8 cellular contexts compared by ENCODE assay signal in the genomic region with DNA sequence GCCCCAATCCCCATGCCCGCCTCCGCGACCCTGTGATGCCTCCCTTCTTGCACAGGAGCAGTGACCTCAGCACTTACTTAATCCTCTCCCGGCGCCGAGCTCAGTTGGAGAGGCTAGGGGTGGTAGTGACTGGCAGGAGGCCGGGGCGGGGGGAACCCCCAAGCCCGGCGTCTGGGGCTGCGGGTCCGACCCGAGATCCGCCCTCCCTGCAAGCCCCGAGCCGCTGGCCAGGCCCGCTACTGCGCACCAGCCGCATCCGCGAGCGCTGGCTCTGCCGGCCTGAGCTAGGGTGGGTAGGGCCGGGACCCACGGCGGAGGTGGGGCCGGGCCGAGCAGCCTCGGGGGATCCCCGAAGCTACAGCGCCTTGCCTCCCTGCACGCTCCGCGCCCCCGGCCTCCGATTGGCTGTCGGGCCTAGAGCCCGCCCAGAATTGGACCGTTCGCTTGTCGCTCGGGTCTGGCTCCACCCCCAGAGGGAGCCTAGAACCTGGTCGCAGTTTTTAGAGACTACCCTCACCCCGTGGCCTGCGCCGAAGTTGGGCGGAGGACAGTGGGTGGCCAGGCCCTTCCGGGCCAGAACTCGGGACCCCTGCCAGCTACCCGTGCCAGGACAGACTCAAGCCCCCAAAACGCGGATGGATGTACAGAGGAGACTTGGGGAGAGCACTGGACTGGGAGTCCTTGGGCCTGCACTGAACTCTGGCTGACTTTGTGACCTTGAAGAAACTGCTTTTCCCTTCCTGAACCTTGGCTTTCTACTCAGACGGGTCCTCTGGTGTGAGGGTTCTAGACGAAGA. TPM values are rescaled to one million over a fixed set of nuclear protein-coding genes. Genes with fewer than 3 reads are reported as not detected.
DNase-seq lines count a peak whose midpoint lies in the region; ATAC-seq and TF ChIP-seq lines count a peak whose summit lies in the region.

Gene C3orf18, minus strand, starts transcription at position 362 of the 797 bp plus-strand sequence. CDS start 2,048 bp downstream, outside the sequence.

- H3K9me3 Mint-ChIP-seq in activated CD8-positive, alpha-beta T cell treated with anti-CD3 and anti-CD28 coated beads, Interleukin-2, amount 10 ng/mL, durations not matched to agents 7 days and 5 days (ENCODE audit: insufficient read depth): no peaks in the 10 kb centered on the region

- DNase-seq in AG08395 (ENCODE audit: low spot score) (peak; percentile 98), NCI-H774 (lab: John Stamatoyannopoulos, UW) (peak; percentile 55), lung (ENCODE audit: low spot score) (peak; percentile 93)
- peak; percentile 98 for DNase-seq in activated CD8-positive, alpha-beta T cell treated with anti-CD3 and anti-CD28 coated beads, Interleukin-2, amount 10 ng/mL, durations not matched to agents 7 days and 5 days
- peak; percentile 91 for DNase-seq in effector CD4-positive, alpha-beta T cell
- DNase-seq in stimulated activated CD4-positive, alpha-beta T cell treated with anti-CD3 and anti-CD28 coated beads, TNF-alpha, amount 100 ng/mL, for 1 hour (ENCODE audit: low read depth in 3 of 3, low spot score in 1 of 3): peak; percentile 83 to 91 (median 86)

- peak within 1 kb of the TSS; percentile 97 for H3K27ac Mint-ChIP-seq in activated CD8-positive, alpha-beta T cell treated with anti-CD3 and anti-CD28 coated beads, Interleukin-2, amount 10 ng/mL, durations not matched to agents 7 days and 5 days

- no peaks in the 10 kb centered on the region for H3K27me3 Mint-ChIP-seq in activated CD8-positive, alpha-beta T cell treated with anti-CD3 and anti-CD28 coated beads, Interleukin-2, amount 10 ng/mL, durations not matched to agents 7 days and 5 days (ENCODE audit: low read depth)

- peaks cover 0 to 17% of the 10 kb centered on the region in 2 donors for H3K4me1 ChIP-seq in lung (ENCODE audit: control insufficient read depth in 2 of 2, insufficient read depth in 2 of 2, low read length in 2 of 2)

- H3K36me3 Mint-ChIP-seq in activated CD8-positive, alpha-beta T cell treated with anti-CD3 and anti-CD28 coated beads, Interleukin-2, amount 10 ng/mL, durations not matched to agents 7 days and 5 days (ENCODE audit: low read depth): peaks cover 53% of the 10 kb centered on the region

- no peaks in the 10 kb centered on the region for H3K36me3 ChIP-seq in lung (ENCODE audit: control insufficient read depth in 2 of 2, insufficient read depth in 2 of 2, low read length in 2 of 2)

- H3K4me3 Mint-ChIP-seq in activated CD8-positive, alpha-beta T cell treated with anti-CD3 and anti-CD28 coated beads, Interleukin-2, amount 10 ng/mL, durations not matched to agents 7 days and 5 days: peak within 1 kb of the TSS; percentile 95

- peak within 1 kb of the TSS; percentile 33 for H3K4me3 ChIP-seq in lung

- H3K9me3 ChIP-seq in lung (ENCODE audit: control insufficient read depth in 2 of 2, insufficient read depth in 1 of 2, low read length in 1 of 2): no peaks in the 10 kb centered on the region

- CTCF ChIA-PET in activated CD8-positive, alpha-beta T cell treated with anti-CD3 and anti-CD28 coated beads, Interleukin-2, amount 10 ng/mL, durations not matched to agents 7 days and 5 days (lab: Charles Lee): interaction anchor here (0.9 to 24.5 kb wide), 8 partner anchors 10 to 230 kb away, joined by 3 to 1321 read pairs (median 4); partner anchors contain the start of genes CISH and MAPKAPK3

- WGBS in lung, 2 donors: 4% methylated on average over 54 of the region's 54 CpGs

- peak within 1 kb of the TSS; percentile 35 to 69 for H3K27ac ChIP-seq in lung (ENCODE audit: low read depth in 1 of 2, low read length in 1 of 2)

- H3K27me3 ChIP-seq in lung (ENCODE audit: control insufficient read depth, insufficient read depth): no peaks in the 10 kb centered on the region

- POLR2A ChIA-PET in activated CD8-positive, alpha-beta T cell treated with anti-CD3 and anti-CD28 coated beads, Interleukin-2, amount 10 ng/mL, durations not matched to agents 7 days and 5 days (lab: Charles Lee): interaction anchor here (0.6 to 15.9 kb wide), 5 partner anchors 23 to 1710 kb away, joined by 3 to 1664 read pairs (median 26); partner anchors contain the start of genes CISH, MAPKAPK3 and RASSF1

- peaks cover 79% of the 10 kb centered on the region for H3K4me1 Mint-ChIP-seq in activated CD8-positive, alpha-beta T cell treated with anti-CD3 and anti-CD28 coated beads, Interleukin-2, amount 10 ng/mL, durations not matched to agents 7 days and 5 days (ENCODE audit: low read depth)

- peak; percentile 80 for ATAC-seq in GM18907 (IDR thresholded peaks at IDR 0.05; ENCODE audit: unreplicated experiment)
- peak; percentile 75 for ATAC-seq in HG03175 (IDR thresholded peaks at IDR 0.05; ENCODE audit: unreplicated experiment)
- peak; percentile 82 for ATAC-seq in activated CD8-positive, alpha-beta T cell treated with anti-CD3 and anti-CD28 coated beads, Interleukin-2, amount 10 ng/mL, durations not matched to agents 7 days and 5 days
- peak; percentile 76 for ATAC-seq in lung (ENCODE audit: insufficient read depth, low FRiP score)

- TF ChIP-seq CTCF in lung (IDR thresholded peaks at IDR 0.05; ENCODE audit: control extremely low read depth, extremely low read depth): no peak

RNA-seq across cellular contexts. Expression of gene C3orf18, which starts in this region (rescaled TPM):
- 10 to 100 TPM; 58.5 to 61.6 TPM for total RNA-seq in activated CD8-positive, alpha-beta T cell treated with anti-CD3 and anti-CD28 coated beads, Interleukin-2, amount 10 ng/mL, durations not matched to agents 7 days and 5 days
- total RNA-seq in lung: 1 to 10 TPM; 5.7 to 7.0 TPM
- 1 to 10 TPM; 2.7 to 3.2 TPM for polyA plus RNA-seq in lung

Comparison
In these comparisons a context has a peak if more than half of its experiments do, and no peak if none do; other contexts are left out.
1. Peak in every context shown above with its lines: DNase-seq, ATAC-seq, H3K4me3 ChIP-seq and H3K27ac ChIP-seq.
2. RNA of gene C3orf18 (total RNA-seq): 58.5 to 61.6 TPM in activated CD8-positive, alpha-beta T cell treated with anti-CD3 and anti-CD28 coated beads, Interleukin-2, amount 10 ng/mL, durations not matched to agents 7 days and 5 days; 5.7 to 7.0 TPM in lung; every median in the first group is over 4 times any median in the second.